Comparison of ENCODE assay signal across 25 cellular contexts in the genomic region with DNA sequence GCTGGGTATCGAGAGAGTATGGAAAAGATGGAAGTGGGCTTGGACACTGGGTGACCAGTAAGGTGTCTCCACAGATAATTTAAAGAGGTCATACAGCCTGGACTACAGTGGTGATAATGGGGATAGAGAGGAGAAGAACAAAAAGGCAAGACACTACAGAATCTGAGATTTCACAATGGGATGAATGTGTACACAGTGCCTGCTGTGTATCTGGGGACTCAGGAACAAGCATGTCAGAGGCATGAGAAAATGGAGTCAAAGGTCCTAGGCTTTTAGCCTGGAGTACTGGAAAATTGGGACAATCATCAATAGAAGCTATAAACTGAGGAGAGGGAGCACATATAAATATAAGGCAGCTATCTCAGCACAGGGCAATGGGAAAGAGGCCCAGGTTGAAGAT.
"Had no signal": no experiment of that assay in that cellular context is flagged by ENCODE, and none has a peak within 500 bp of the region (broad histone marks: within the 10 kb centered on the region; RNA-seq: fewer than 3 reads in every experiment).

No MANE protein-coding gene starts in this region.

- H3K4me1 ChIP-seq: colonic mucosa, esophagus muscularis mucosa, lower lobe of right lung, spleen, suprapubic skin, thyroid gland had no signal

- H3K27me3 ChIP-seq: colonic mucosa, esophagus muscularis mucosa, gastrocnemius medialis, ovary, spleen, suprapubic skin, thyroid gland, vagina had no signal

- H3K27me3 Mint-ChIP-seq: dendritic cell treated with granulocyte-macrophage colony-stimulating factor and Interleukin-4, amounts not matched to agents 40 ng/mL and 50 ng/mL, for 4 days; naive thymus-derived CD8-positive, alpha-beta T cell; stimulated activated naive CD8-positive, alpha-beta T cell treated with anti-CD3 and anti-CD28 coated beads, Interleukin-15, amount 100 ng/mL, for 72 hours had no signal

- H3K9me3 Mint-ChIP-seq: dendritic cell treated with granulocyte-macrophage colony-stimulating factor and Interleukin-4, amounts not matched to agents 40 ng/mL and 50 ng/mL, for 4 days; endodermal cell; naive thymus-derived CD8-positive, alpha-beta T cell; stimulated activated naive CD8-positive, alpha-beta T cell treated with anti-CD3 and anti-CD28 coated beads, Interleukin-15, amount 100 ng/mL, for 72 hours had no signal

- H3K9me3 ChIP-seq: colonic mucosa, esophagus muscularis mucosa, gastrocnemius medialis, lower lobe of right lung, ovary, psoas muscle, spleen, suprapubic skin, thyroid gland, vagina had no signal

- ATAC-seq: gastrocnemius medialis; left ventricle myocardium superior; lower lobe of right lung; naive thymus-derived CD8-positive, alpha-beta T cell; right cardiac atrium; stimulated activated naive CD8-positive, alpha-beta T cell treated with anti-CD3 and anti-CD28 coated beads, Interleukin-15, amount 100 ng/mL, for 72 hours had no signal

- H3K4me1 Mint-ChIP-seq: stimulated activated naive CD8-positive, alpha-beta T cell treated with anti-CD3 and anti-CD28 coated beads, Interleukin-15, amount 100 ng/mL, for 72 hours had no signal

- H3K36me3 ChIP-seq: colonic mucosa, gastrocnemius medialis, lower lobe of right lung, ovary, spleen, suprapubic skin, thyroid gland had no signal

- H3K27ac Mint-ChIP-seq: dendritic cell treated with granulocyte-macrophage colony-stimulating factor and Interleukin-4, amounts not matched to agents 40 ng/mL and 50 ng/mL, for 4 days; endodermal cell; naive thymus-derived CD8-positive, alpha-beta T cell had no signal

- H3K4me3 ChIP-seq: colonic mucosa, esophagus muscularis mucosa, gastrocnemius medialis, lower lobe of right lung, ovary, psoas muscle, skin epidermis, spleen, suprapubic skin, thyroid gland, vagina had no signal

- H3K4me3 Mint-ChIP-seq: dendritic cell treated with granulocyte-macrophage colony-stimulating factor and Interleukin-4, amounts not matched to agents 40 ng/mL and 50 ng/mL, for 4 days; endodermal cell; naive thymus-derived CD8-positive, alpha-beta T cell; stimulated activated naive CD8-positive, alpha-beta T cell treated with anti-CD3 and anti-CD28 coated beads, Interleukin-15, amount 100 ng/mL, for 72 hours had no signal

- DNase-seq: colonic mucosa; effector CD8-positive, alpha-beta T cell; endodermal cell; gastrocnemius medialis; head of caudate nucleus; left ventricle myocardium superior; lower lobe of right lung; naive thymus-derived CD8-positive, alpha-beta T cell; occipital lobe; ovary; posterior cingulate gyrus; psoas muscle; right cardiac atrium; spleen; stimulated activated CD4-positive, alpha-beta T cell treated with anti-CD3 and anti-CD28 coated beads, Interleukin-4, amount 100 ng/mL, for 4 hours; stimulated activated naive CD4-positive, alpha-beta T cell; stimulated activated naive CD8-positive, alpha-beta T cell treated with anti-CD3 and anti-CD28 coated beads, Interleukin-15, amount 100 ng/mL, for 72 hours; thyroid gland had no signal

- FAIRE-seq: endothelial cell of umbilical vein, keratinocyte had no signal

- H3K27ac ChIP-seq: colonic mucosa, esophagus muscularis mucosa, gastrocnemius medialis, lower lobe of right lung, ovary, skin epidermis, spleen, suprapubic skin, thyroid gland, vagina had no signal
